In the genomic region with DNA sequence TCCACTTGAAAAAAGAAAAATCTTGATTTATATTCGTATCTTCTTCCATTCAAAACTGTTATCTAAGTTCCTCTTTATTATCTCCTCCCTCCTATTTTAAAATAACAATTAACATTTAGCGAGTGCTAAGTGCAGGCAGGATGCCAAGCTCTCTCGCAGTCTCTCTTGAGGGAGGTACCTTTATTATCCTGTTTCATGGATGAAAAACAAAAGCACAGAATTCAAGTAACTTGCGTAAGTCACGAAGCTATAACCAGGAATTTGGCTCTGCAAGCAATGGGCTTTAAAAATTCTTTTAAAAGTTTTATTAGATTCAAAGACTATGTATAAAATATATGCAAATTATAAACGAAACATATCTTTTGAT, we compare ENCODE assay signal across 1 cellular context.
TF ChIP-seq lines count a peak whose summit lies in the region.

No MANE protein-coding gene starts in this region.

TF ChIP-seq in liver, 16 proteins besides CTCF, POLR2A, EP300 and RAD21 (continued from another document):
- TF ChIP-seq, protein P1, sequence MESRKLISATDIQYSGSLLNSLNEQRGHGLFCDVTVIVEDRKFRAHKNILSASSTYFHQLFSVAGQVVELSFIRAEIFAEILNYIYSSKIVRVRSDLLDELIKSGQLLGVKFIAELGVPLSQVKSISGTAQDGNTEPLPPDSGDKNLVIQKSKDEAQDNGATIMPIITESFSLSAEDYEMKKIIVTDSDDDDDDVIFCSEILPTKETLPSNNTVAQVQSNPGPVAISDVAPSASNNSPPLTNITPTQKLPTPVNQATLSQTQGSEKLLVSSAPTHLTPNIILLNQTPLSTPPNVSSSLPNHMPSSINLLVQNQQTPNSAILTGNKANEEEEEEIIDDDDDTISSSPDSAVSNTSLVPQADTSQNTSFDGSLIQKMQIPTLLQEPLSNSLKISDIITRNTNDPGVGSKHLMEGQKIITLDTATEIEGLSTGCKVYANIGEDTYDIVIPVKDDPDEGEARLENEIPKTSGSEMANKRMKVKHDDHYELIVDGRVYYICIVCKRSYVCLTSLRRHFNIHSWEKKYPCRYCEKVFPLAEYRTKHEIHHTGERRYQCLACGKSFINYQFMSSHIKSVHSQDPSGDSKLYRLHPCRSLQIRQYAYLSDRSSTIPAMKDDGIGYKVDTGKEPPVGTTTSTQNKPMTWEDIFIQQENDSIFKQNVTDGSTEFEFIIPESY (IDR thresholded peaks at IDR 0.05), result no peak
